ENCODE assay signal across 8 cellular contexts in the genomic region with DNA sequence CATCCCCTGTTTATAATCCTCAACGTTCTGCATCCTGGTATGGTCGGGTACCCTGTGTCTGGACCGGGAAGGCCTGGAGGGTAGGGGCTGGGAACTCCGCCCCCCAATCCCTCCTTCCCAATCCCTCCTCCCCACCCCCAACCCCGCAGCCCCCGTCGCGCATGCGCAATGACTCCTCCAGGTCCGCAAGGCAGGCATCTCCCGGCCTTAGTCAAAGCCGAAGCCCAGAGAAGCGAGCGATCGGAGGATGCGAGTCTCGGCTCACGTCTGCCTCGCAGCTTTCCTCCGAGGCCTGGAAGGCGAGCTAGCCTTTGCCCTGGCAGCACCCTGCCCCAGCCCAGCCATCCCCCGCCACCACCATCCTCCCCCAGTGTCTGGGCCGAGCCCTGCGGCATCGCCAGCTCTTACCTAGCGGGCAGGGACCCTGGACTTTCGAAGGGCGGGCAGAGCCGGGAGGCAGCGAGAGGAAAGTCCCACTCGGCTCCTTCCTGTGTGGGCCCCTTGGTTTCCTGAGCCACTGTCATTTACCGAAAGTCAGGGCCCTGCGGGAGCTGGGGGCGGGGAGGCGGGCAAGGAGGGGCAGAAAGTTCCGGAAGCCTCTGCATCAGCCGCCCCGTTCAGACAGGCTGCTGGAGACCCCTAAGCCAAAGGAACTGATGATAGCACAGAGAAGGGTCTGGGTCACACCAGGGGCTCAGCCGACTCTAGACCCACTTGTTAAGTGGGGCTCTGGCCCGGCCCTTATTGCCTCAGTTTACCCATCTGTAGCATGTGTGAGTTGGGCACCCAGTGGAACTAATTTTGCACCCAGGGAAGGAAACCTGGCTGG. TPM values are rescaled to one million over a fixed set of nuclear protein-coding genes. Genes with fewer than 3 reads are reported as not detected.
DNase-seq lines count a peak whose midpoint lies in the region; ATAC-seq and TF ChIP-seq lines count a peak whose summit lies in the region.

TSS of gene JAK3 (minus strand) at position 445 of the 829 bp plus-strand sequence. CDS start 3,565 bp downstream, outside the sequence.

- H3K4me1 Mint-ChIP-seq in CD4-positive, CD25-positive, alpha-beta regulatory T cell, result peaks cover 18 to 79% (median 46%) of the 10 kb centered on the region in 4 donors
- H3K4me1 Mint-ChIP-seq in activated T-helper 1 cell treated with anti-CD3 and anti-CD28 coated beads, Interleukin-12 subunit alpha, Interleukin-12 subunit beta, Interleukin-2, Interleukin-4 antibody, amounts not matched to agents 30 ng/mL and 10 ng/mL and 1 ng/mL, durations not matched to agents 14 hours and 24 hours and 36 hours (ENCODE audit: low read depth), result peaks cover 70% of the 10 kb centered on the region
- peaks cover 14% of the 10 kb centered on the region for H3K4me1 Mint-ChIP-seq in neural progenitor cell
- H3K4me1 Mint-ChIP-seq in stimulated activated naive CD8-positive, alpha-beta T cell treated with anti-CD3 and anti-CD28 coated beads, Interleukin-15, Interleukin-2, amounts not matched to agents 100 ng/mL and 50 ng/mL, for 24 hours (ENCODE audit: low read depth), result peaks cover 72% of the 10 kb centered on the region

- H3K4me3 ChIP-seq in CD4-positive, CD25-positive, alpha-beta regulatory T cell (ENCODE audit: low read depth, low read length), result peak within 1 kb of the TSS; percentile 90
- H3K4me3 ChIP-seq in NT2/D1 (ENCODE audit: insufficient read length, low read depth) (peak within 1 kb of the TSS; percentile 19), neural progenitor cell (no peak within 1 kb of the TSS), MG63 (no peak within 1 kb of the TSS)

- peak within 1 kb of the TSS; percentile 91 to 99 (median 97) for H3K27ac Mint-ChIP-seq in CD4-positive, CD25-positive, alpha-beta regulatory T cell
- H3K27ac Mint-ChIP-seq in activated T-helper 1 cell treated with anti-CD3 and anti-CD28 coated beads, Interleukin-12 subunit alpha, Interleukin-12 subunit beta, Interleukin-2, Interleukin-4 antibody, amounts not matched to agents 30 ng/mL and 10 ng/mL and 1 ng/mL, durations not matched to agents 14 hours and 24 hours and 36 hours, result peak within 1 kb of the TSS; percentile 99
- H3K27ac Mint-ChIP-seq in neural progenitor cell, result peak within 1 kb of the TSS; percentile 60
- H3K27ac Mint-ChIP-seq in stimulated activated naive CD8-positive, alpha-beta T cell treated with anti-CD3 and anti-CD28 coated beads, Interleukin-15, Interleukin-2, amounts not matched to agents 100 ng/mL and 50 ng/mL, for 24 hours, result peak within 1 kb of the TSS; percentile 98

- H3F3A ChIP-seq in neural progenitor cell (ENCODE audit: low read depth), result peaks cover 14% of the 10 kb centered on the region

- H3K36me3 Mint-ChIP-seq in CD4-positive, CD25-positive, alpha-beta regulatory T cell, result peaks cover 4% of the 10 kb centered on the region
- peaks cover 24% of the 10 kb centered on the region for H3K36me3 Mint-ChIP-seq in activated T-helper 1 cell treated with anti-CD3 and anti-CD28 coated beads, Interleukin-12 subunit alpha, Interleukin-12 subunit beta, Interleukin-2, Interleukin-4 antibody, amounts not matched to agents 30 ng/mL and 10 ng/mL and 1 ng/mL, durations not matched to agents 14 hours and 24 hours and 36 hours (ENCODE audit: low read depth)
- H3K36me3 Mint-ChIP-seq in neural progenitor cell, result no peaks in the 10 kb centered on the region
- peaks cover 23% of the 10 kb centered on the region for H3K36me3 Mint-ChIP-seq in stimulated activated naive CD8-positive, alpha-beta T cell treated with anti-CD3 and anti-CD28 coated beads, Interleukin-15, Interleukin-2, amounts not matched to agents 100 ng/mL and 50 ng/mL, for 24 hours (ENCODE audit: low read depth)

- H3K27ac ChIP-seq in CD4-positive, CD25-positive, alpha-beta regulatory T cell (ENCODE audit: insufficient read depth, low read length, poor library complexity, severe bottlenecking), result peak within 1 kb of the TSS; percentile 98
- H3K27ac ChIP-seq in neural progenitor cell, result no peak within 1 kb of the TSS

- H4K20me1 ChIP-seq in neural progenitor cell (ENCODE audit: low read depth), result no peaks in the 10 kb centered on the region

- peak within 1 kb of the TSS; percentile 56 for H3K4me2 ChIP-seq in neural progenitor cell

- TF ChIP-seq CTCF in neural progenitor cell (IDR thresholded peaks at IDR 0.05), result no peak

- H3K27me3 Mint-ChIP-seq in CD4-positive, CD25-positive, alpha-beta regulatory T cell, result no peaks in the 10 kb centered on the region
- H3K27me3 Mint-ChIP-seq in activated T-helper 1 cell treated with anti-CD3 and anti-CD28 coated beads, Interleukin-12 subunit alpha, Interleukin-12 subunit beta, Interleukin-2, Interleukin-4 antibody, amounts not matched to agents 30 ng/mL and 10 ng/mL and 1 ng/mL, durations not matched to agents 14 hours and 24 hours and 36 hours (ENCODE audit: insufficient read depth), result no peaks in the 10 kb centered on the region
- peaks cover 11% of the 10 kb centered on the region for H3K27me3 Mint-ChIP-seq in neural progenitor cell (ENCODE audit: insufficient read depth, low read depth)
- no peaks in the 10 kb centered on the region for H3K27me3 Mint-ChIP-seq in stimulated activated naive CD8-positive, alpha-beta T cell treated with anti-CD3 and anti-CD28 coated beads, Interleukin-15, Interleukin-2, amounts not matched to agents 100 ng/mL and 50 ng/mL, for 24 hours

- peak within 1 kb of the TSS; percentile 94 to 99 (median 94) for H3K4me3 Mint-ChIP-seq in CD4-positive, CD25-positive, alpha-beta regulatory T cell
- H3K4me3 Mint-ChIP-seq in activated T-helper 1 cell treated with anti-CD3 and anti-CD28 coated beads, Interleukin-12 subunit alpha, Interleukin-12 subunit beta, Interleukin-2, Interleukin-4 antibody, amounts not matched to agents 30 ng/mL and 10 ng/mL and 1 ng/mL, durations not matched to agents 14 hours and 24 hours and 36 hours, result peak within 1 kb of the TSS; percentile 93
- H3K4me3 Mint-ChIP-seq in neural progenitor cell, result peak within 1 kb of the TSS; percentile 69
- H3K4me3 Mint-ChIP-seq in stimulated activated naive CD8-positive, alpha-beta T cell treated with anti-CD3 and anti-CD28 coated beads, Interleukin-15, Interleukin-2, amounts not matched to agents 100 ng/mL and 50 ng/mL, for 24 hours, result peak within 1 kb of the TSS; percentile 91

- H3K9me3 Mint-ChIP-seq in CD4-positive, CD25-positive, alpha-beta regulatory T cell, result peaks cover 0 to 2% (median 0%) of the 10 kb centered on the region in 7 donors
- no peaks in the 10 kb centered on the region for H3K9me3 Mint-ChIP-seq in activated T-helper 1 cell treated with anti-CD3 and anti-CD28 coated beads, Interleukin-12 subunit alpha, Interleukin-12 subunit beta, Interleukin-2, Interleukin-4 antibody, amounts not matched to agents 30 ng/mL and 10 ng/mL and 1 ng/mL, durations not matched to agents 14 hours and 24 hours and 36 hours
- peaks cover 4% of the 10 kb centered on the region for H3K9me3 Mint-ChIP-seq in neural progenitor cell
- H3K9me3 Mint-ChIP-seq in stimulated activated naive CD8-positive, alpha-beta T cell treated with anti-CD3 and anti-CD28 coated beads, Interleukin-15, Interleukin-2, amounts not matched to agents 100 ng/mL and 50 ng/mL, for 24 hours, result no peaks in the 10 kb centered on the region

- no peaks in the 10 kb centered on the region for H3K27me3 ChIP-seq in CD4-positive, CD25-positive, alpha-beta regulatory T cell (ENCODE audit: control insufficient read depth, insufficient read depth, low read length)
- peaks cover 3% of the 10 kb centered on the region for H3K27me3 ChIP-seq in NT2/D1 (ENCODE audit: insufficient read depth, insufficient read length)
- H3K27me3 ChIP-seq in neural progenitor cell, result peaks cover 23% of the 10 kb centered on the region
- H3K27me3 ChIP-seq in MG63, result no peaks in the 10 kb centered on the region

- H3K4me1 ChIP-seq in CD4-positive, CD25-positive, alpha-beta regulatory T cell (ENCODE audit: control insufficient read depth, insufficient read depth, low read length, poor library complexity, severe bottlenecking), result peaks cover 74% of the 10 kb centered on the region
- H3K4me1 ChIP-seq in NT2/D1 (ENCODE audit: insufficient read depth, insufficient read length) (peaks cover 15% of the 10 kb centered on the region), neural progenitor cell (no peaks in the 10 kb centered on the region)

- peak within 1 kb of the TSS; percentile 75 for H3K9ac ChIP-seq in NT2/D1 (ENCODE audit: insufficient read length, low read depth)
- no peak within 1 kb of the TSS for H3K9ac ChIP-seq in neural progenitor cell

- intact Hi-C loops in activated T-helper 1 cell treated with anti-CD3 and anti-CD28 coated beads, Interleukin-12 subunit alpha, Interleukin-12 subunit beta, Interleukin-2, Interleukin-4 antibody, amounts not matched to agents 30 ng/mL and 10 ng/mL and 1 ng/mL, durations not matched to agents 14 hours and 24 hours and 36 hours (cut with micrococcal nuclease), result loop anchor here (1.0 to 2.0 kb wide), 3 partner anchors 8 to 17 kb away; partner anchors contain the start of gene RPL18A

- no peaks in the 10 kb centered on the region for H3K79me2 ChIP-seq in neural progenitor cell (ENCODE audit: low read depth)

- ATAC-seq in CD4-positive, CD25-positive, alpha-beta regulatory T cell (ENCODE audit: low read depth in 2 of 2), result peak; percentile 84 to 89
- ATAC-seq in GM21529 (IDR thresholded peaks at IDR 0.05; ENCODE audit: unreplicated experiment), result peak; percentile 59

- no peak within 1 kb of the TSS for H2AFZ ChIP-seq in neural progenitor cell (replicated peaks)

- DNase-seq in CD4-positive, CD25-positive, alpha-beta regulatory T cell, result peak; percentile 69 to 86 (median 78)
- DNase-seq in NT2/D1 (ENCODE audit: low read depth, low spot score) (no peak), fibroblast of peridontal ligament (ENCODE audit: extremely low read depth) (peak; percentile 65), neural progenitor cell (ENCODE audit: low spot score) (peak; percentile 94), MG63 (no peak)
- DNase-seq in activated T-helper 1 cell treated with anti-CD3 and anti-CD28 coated beads, Interleukin-12 subunit alpha, Interleukin-12 subunit beta, Interleukin-2, Interleukin-4 antibody, amounts not matched to agents 30 ng/mL and 10 ng/mL and 1 ng/mL, durations not matched to agents 14 hours and 24 hours and 36 hours (ENCODE audit: low spot score), result peak; percentile 87

- no peaks in the 10 kb centered on the region for H3K9me3 ChIP-seq in CD4-positive, CD25-positive, alpha-beta regulatory T cell (ENCODE audit: control insufficient read depth in 2 of 2, low read length in 2 of 2)
- H3K9me3 ChIP-seq in NT2/D1 (ENCODE audit: insufficient read depth, low read length) (no peaks in the 10 kb centered on the region), neural progenitor cell (ENCODE audit: low read depth) (no peaks in the 10 kb centered on the region), MG63 (no peaks in the 10 kb centered on the region)

- peaks cover 16% of the 10 kb centered on the region for H3K36me3 ChIP-seq in CD4-positive, CD25-positive, alpha-beta regulatory T cell (ENCODE audit: control insufficient read depth, insufficient read depth, low read length)
- H3K36me3 ChIP-seq in NT2/D1 (ENCODE audit: insufficient read depth, insufficient read length, low read length) (no peaks in the 10 kb centered on the region), neural progenitor cell (no peaks in the 10 kb centered on the region), MG63 (no peaks in the 10 kb centered on the region)

RNA-seq across cellular contexts. Expression of gene JAK3, which starts in this region (rescaled TPM):
- 198 TPM for total RNA-seq in CD4-positive, CD25-positive, alpha-beta regulatory T cell
- polyA plus RNA-seq in CD4-positive, CD25-positive, alpha-beta regulatory T cell, result 100 to 1,000 TPM in 1 of 4 donors, 10 to 100 TPM in 3; 80.8 to 103 (median 88.4) TPM
- total RNA-seq in activated T-helper 1 cell treated with anti-CD3 and anti-CD28 coated beads, Interleukin-12 subunit alpha, Interleukin-12 subunit beta, Interleukin-2, Interleukin-4 antibody, amounts not matched to agents 30 ng/mL and 10 ng/mL and 1 ng/mL, durations not matched to agents 14 hours and 24 hours and 36 hours, result 222 and 227 TPM in 2 replicates
- total RNA-seq in neural progenitor cell (ENCODE audit: low replicate concordance), result 3.4 and 3.9 TPM in 2 replicates
- total RNA-seq in MG63 (2014; rRNA removed; shearing (Covaris generic); ENCODE audit: low replicate concordance), result not detected in 2 replicates

Comparison
In these comparisons a context has a peak if more than half of its experiments do, and no peak if none do; other contexts are left out.
1. RNA of gene JAK3 (total RNA-seq): 222 to 227 TPM in activated T-helper 1 cell treated with anti-CD3 and anti-CD28 coated beads, Interleukin-12 subunit alpha, Interleukin-12 subunit beta, Interleukin-2, Interleukin-4 antibody, amounts not matched to agents 30 ng/mL and 10 ng/mL and 1 ng/mL, durations not matched to agents 14 hours and 24 hours and 36 hours and 198 TPM in CD4-positive, CD25-positive, alpha-beta regulatory T cell (single experiment); 3.4 to 3.9 TPM in neural progenitor cell and not detected in MG63; every median in the first group is over 10 times any median in the second.
2. DNase-seq: peak in CD4-positive, CD25-positive, alpha-beta regulatory T cell (3 of 3), activated T-helper 1 cell treated with anti-CD3 and anti-CD28 coated beads, Interleukin-12 subunit alpha, Interleukin-12 subunit beta, Interleukin-2, Interleukin-4 antibody, amounts not matched to agents 30 ng/mL and 10 ng/mL and 1 ng/mL, durations not matched to agents 14 hours and 24 hours and 36 hours (single experiment), fibroblast of peridontal ligament (single experiment) and neural progenitor cell (single experiment); none in NT2/D1 (single experiment) and MG63 (single experiment).
3. H3K4me3 ChIP-seq: peak in CD4-positive, CD25-positive, alpha-beta regulatory T cell (single experiment) and NT2/D1 (single experiment); none in neural progenitor cell (single experiment) and MG63 (single experiment).
4. Peak in every context shown above with its lines, with median percentiles within 50 percentile points of each other: H3K27ac Mint-ChIP-seq and H3K4me3 Mint-ChIP-seq.